1 cellular context compared by ENCODE assay signal in the genomic region with DNA sequence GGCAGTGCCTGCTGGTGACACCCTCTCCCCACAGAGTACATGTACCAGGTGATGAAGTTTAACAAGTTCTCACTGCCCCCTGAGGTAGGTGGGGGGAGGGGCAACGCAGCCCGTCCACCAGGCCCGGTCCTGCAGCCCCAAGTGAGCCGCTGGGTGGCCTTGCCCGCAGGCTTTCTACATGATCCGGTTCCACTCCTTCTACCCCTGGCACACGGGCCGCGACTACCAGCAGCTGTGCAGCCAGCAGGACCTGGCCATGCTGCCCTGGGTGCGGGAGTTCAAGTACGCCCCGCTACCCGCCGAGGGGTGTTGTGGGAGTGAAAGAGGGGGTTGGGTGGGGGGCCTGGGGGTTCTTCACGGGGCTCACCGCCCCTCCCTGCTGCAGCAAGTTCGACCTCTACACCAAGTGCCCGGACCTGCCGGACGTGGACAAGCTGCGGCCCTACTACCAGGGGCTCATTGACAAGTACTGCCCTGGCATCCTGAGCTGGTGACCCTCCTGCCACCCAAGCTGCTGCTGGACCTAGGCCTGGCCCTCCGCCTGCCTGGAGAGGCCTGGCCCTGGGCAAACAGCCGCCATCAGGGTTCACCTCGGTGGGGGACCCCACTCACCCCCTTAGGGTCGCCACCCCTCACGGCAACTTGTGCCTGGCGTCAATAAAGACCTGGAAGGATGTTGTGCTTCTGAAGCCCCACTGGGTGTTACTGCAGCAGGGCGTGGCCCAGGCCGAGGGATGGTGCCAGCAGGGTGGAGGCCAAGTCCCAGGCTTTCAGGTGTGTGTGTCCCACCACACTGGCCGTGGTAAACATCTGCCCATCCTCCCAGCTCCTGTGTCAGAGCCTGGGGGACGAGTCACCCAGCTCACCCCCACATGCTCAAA.
TF ChIP-seq lines count a peak whose summit lies in the region.

No MANE protein-coding gene starts in this region.

TF ChIP-seq in IMR-90, 13 proteins besides CTCF, POLR2A, EP300 and RAD21:
- TF ChIP-seq RFX5 (IDR thresholded peaks at IDR 0.05; ENCODE audit: low read depth, low read length) (no peak), RCOR1 (IDR thresholded peaks at IDR 0.05; ENCODE audit: insufficient replicate concordance, low read length) (no peak), SMC3 (IDR thresholded peaks at IDR 0.05; ENCODE audit: low read depth, low read length) (no peak), BHLHE40 (IDR thresholded peaks at IDR 0.05; ENCODE audit: low read depth, low read length) (no peak), ELK1 (IDR thresholded peaks at IDR 0.05; ENCODE audit: borderline replicate concordance, low read depth, low read length) (no peak), NFE2L2 (IDR thresholded peaks at IDR 0.05; ENCODE audit: low read depth, low read length) (no peak), MAZ (IDR thresholded peaks at IDR 0.05; ENCODE audit: borderline replicate concordance, low read depth, low read length) (no peak), USF2 (IDR thresholded peaks at IDR 0.05; ENCODE audit: low read depth, low read length) (no peak), CHD1 (IDR thresholded peaks at IDR 0.05; ENCODE audit: low read depth, low read length) (no peak)
